ENCODE assay signal across 1 cellular context in genomic region chr13:66859934-66860867, GRCh38.
TF ChIP-seq lines count a peak whose summit lies in the region.

No MANE protein-coding gene starts in this region.

TF ChIP-seq in H1, 55 proteins besides CTCF, POLR2A, EP300 and RAD21:
- no peak for TF ChIP-seq SIN3A (conservative IDR thresholded peaks at IDR 0.05 in 1 of 2, IDR thresholded peaks at IDR 0.05 in 1 of 2; ENCODE audit: low read depth in 1 of 2, low read length in 2 of 2)
- TF ChIP-seq TAF7 (optimal IDR thresholded peaks at IDR 0.05; ENCODE audit: borderline replicate concordance, low read depth, low read length), result no peak
- no peak for TF ChIP-seq KDM5A (IDR thresholded peaks at IDR 0.05; ENCODE audit: low read length)
- TF ChIP-seq NANOG (IDR thresholded peaks at IDR 0.05; ENCODE audit: insufficient read depth, low read depth, low read length, poor library complexity, severe bottlenecking), result no peak
- TF ChIP-seq EZH2 (IDR thresholded peaks at IDR 0.05; ENCODE audit: low read depth, low read length, severe bottlenecking), result no peak
- TF ChIP-seq TAF1 (IDR thresholded peaks at IDR 0.05; ENCODE audit: low read depth, low read length), result no peak
- TF ChIP-seq GTF2F1 (IDR thresholded peaks at IDR 0.05; ENCODE audit: borderline replicate concordance, low read depth, low read length), result no peak
- no peak for TF ChIP-seq KDM4A (IDR thresholded peaks at IDR 0.05; ENCODE audit: low read depth, low read length, severe bottlenecking)
- no peak for TF ChIP-seq SP4 (IDR thresholded peaks at IDR 0.05; ENCODE audit: low read length)
- TF ChIP-seq CTBP2 (IDR thresholded peaks at IDR 0.05; ENCODE audit: borderline replicate concordance, insufficient read depth, insufficient read length, low read length), result no peak
- TF ChIP-seq SP2 (IDR thresholded peaks at IDR 0.05; ENCODE audit: low read length), result no peak
- no peak for TF ChIP-seq JUN (IDR thresholded peaks at IDR 0.05; ENCODE audit: low read depth, low read length)
- TF ChIP-seq KDM1A (IDR thresholded peaks at IDR 0.05; ENCODE audit: borderline replicate concordance, low read length), result no peak
- TF ChIP-seq CHD1 (IDR thresholded peaks at IDR 0.05; ENCODE audit: low read depth, low read length), result no peak
- TF ChIP-seq CREB1 (IDR thresholded peaks at IDR 0.05), result no peak
- no peak for TF ChIP-seq GABPA (IDR thresholded peaks at IDR 0.05; ENCODE audit: borderline replicate concordance, insufficient read depth, low read length)
- no peak for TF ChIP-seq YY1 (IDR thresholded peaks at IDR 0.05; ENCODE audit: low read depth, low read length)
- TF ChIP-seq ZNF274 (IDR thresholded peaks at IDR 0.05; ENCODE audit: borderline replicate concordance, extremely low read depth, low read length), result no peak
- no peak for TF ChIP-seq RNF2 (IDR thresholded peaks at IDR 0.05; ENCODE audit: borderline replicate concordance, low read depth, low read length, missing control alignments, poor library complexity, severe bottlenecking)
- no peak for TF ChIP-seq EGR1 (IDR thresholded peaks at IDR 0.05; ENCODE audit: borderline replicate concordance, low read depth, low read length)
